ENCODE assay signal across 19 cellular contexts in the genomic region with DNA sequence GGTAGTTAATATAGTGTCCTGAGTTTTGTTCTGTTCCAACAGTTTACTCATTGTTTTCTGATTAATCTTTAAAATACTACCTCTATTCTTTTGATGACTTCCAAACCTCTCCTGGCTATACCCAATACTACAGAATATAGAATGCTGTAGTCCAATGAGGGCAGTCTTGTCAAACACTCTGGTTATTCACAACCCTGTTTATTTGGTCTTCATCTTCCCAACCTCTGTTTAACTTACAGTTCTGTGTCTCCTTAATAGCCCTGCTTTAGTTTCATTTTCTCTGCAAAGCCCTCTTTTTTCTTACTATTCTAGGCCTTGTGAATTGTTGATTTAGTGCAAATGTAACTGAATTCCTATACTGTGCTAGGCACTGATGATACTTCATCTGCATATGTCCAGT. TPM values are rescaled to one million over a fixed set of nuclear protein-coding genes. Genes with fewer than 3 reads are reported as not detected.
A peak's percentile ranks its signal among the peaks of the same experiment; 100 is the strongest.
DNase-seq lines count a peak whose midpoint lies in the region; ATAC-seq and TF ChIP-seq lines count a peak whose summit lies in the region.
"Had no signal": no experiment of that assay in that cellular context is flagged by ENCODE, and none has a peak within 500 bp of the region (broad histone marks: within the 10 kb centered on the region; RNA-seq: fewer than 3 reads in every experiment).

No MANE protein-coding gene starts in this region.

- no peak overlapping the region for H3K4me3 ChIP-seq in HEK293 (ENCODE audit: low read depth, low read length)
- no peak overlapping the region for H3K4me3 ChIP-seq in fibroblast of villous mesenchyme (ENCODE audit: low read depth, low read length)
- H3K4me3 ChIP-seq: pancreas, stomach had no signal

- H3K27me3 Mint-ChIP-seq in T-cell: no peaks in the 10 kb centered on the region
- no peaks in the 10 kb centered on the region for H3K27me3 Mint-ChIP-seq in natural killer cell treated with Interleukin-12 subunit alpha and Interleukin-12 subunit beta and Interleukin-15 and Interleukin-18, amount 100 ng/mL, for 72 hours
- H3K27me3 Mint-ChIP-seq: type B pancreatic cell had no signal

- no peak for TF ChIP-seq CTCF in HEK293 (tag by site-specific recombination; IDR thresholded peaks at IDR 0.05)
- no peak for TF ChIP-seq CTCF in fibroblast of villous mesenchyme (IDR thresholded peaks at IDR 0.05; ENCODE audit: insufficient read depth, low read depth, low read length)

- H3K4me1 ChIP-seq in HEK293 (ENCODE audit: control insufficient read depth, insufficient read depth, low read length): peaks cover 29% of the 10 kb centered on the region

- H3K36me3 Mint-ChIP-seq in T-cell: no peaks in the 10 kb centered on the region
- no peaks in the 10 kb centered on the region for H3K36me3 Mint-ChIP-seq in natural killer cell treated with Interleukin-12 subunit alpha and Interleukin-12 subunit beta and Interleukin-15 and Interleukin-18, amount 100 ng/mL, for 72 hours
- H3K36me3 Mint-ChIP-seq: type B pancreatic cell had no signal

- no peaks in the 10 kb centered on the region for H3K9me3 ChIP-seq in HEK293 (ENCODE audit: control insufficient read depth, insufficient read depth, low read depth, low read length)
- H3K9me3 ChIP-seq: pancreas, stomach had no signal

- ATAC-seq in T-cell (replicated peaks in 1 of 4) (no peak), HG02938 (IDR thresholded peaks at IDR 0.05; ENCODE audit: unreplicated experiment) (no peak)
- no peak for ATAC-seq in natural killer cell treated with Interleukin-12 subunit alpha and Interleukin-12 subunit beta and Interleukin-15 and Interleukin-18, amount 100 ng/mL, for 72 hours
- ATAC-seq: esophagus mucosa, pancreas, Right ventricle myocardium inferior had no signal

- H3K9me3 Mint-ChIP-seq in T-cell: no peaks in the 10 kb centered on the region
- H3K9me3 Mint-ChIP-seq in natural killer cell treated with Interleukin-12 subunit alpha and Interleukin-12 subunit beta and Interleukin-15 and Interleukin-18, amount 100 ng/mL, for 72 hours: no peaks in the 10 kb centered on the region
- H3K9me3 Mint-ChIP-seq: activated T-helper 2 cell treated with anti-CD3 and anti-CD28 coated beads, Interferon-gamma antibody, Interleukin-2, Interleukin-4, amounts not matched to agents 10 μg/mL and 5 μg/mL and 100 μg/mL, durations not matched to agents 14 hours and 24 hours and 36 hours; type B pancreatic cell had no signal

- peak overlapping the region in 2 of 3 donors; percentile 7 for H3K4me3 Mint-ChIP-seq in T-cell
- peak overlapping the region; percentile 6 for H3K4me3 Mint-ChIP-seq in natural killer cell treated with Interleukin-12 subunit alpha and Interleukin-12 subunit beta and Interleukin-15 and Interleukin-18, amount 100 ng/mL, for 72 hours
- H3K4me3 Mint-ChIP-seq: type B pancreatic cell had no signal

- no peaks in the 10 kb centered on the region for H3K36me3 ChIP-seq in HEK293 (ENCODE audit: control insufficient read depth in 2 of 2, insufficient read depth in 1 of 2, low read length in 2 of 2)
- H3K36me3 ChIP-seq: pancreas, stomach had no signal

- POLR2A ChIA-PET in HEK293 (lab: Yijun Ruan, JAX): no interaction called here
- POLR2A ChIA-PET in T-cell (lab: Charles Lee): no interaction called here

- H3K27ac ChIP-seq in HEK293 (ENCODE audit: extremely low read depth, low read depth, low read length): no peak overlapping the region
- H3K27ac ChIP-seq in caudate nucleus (ENCODE audit: low read depth, low read length): no peak overlapping the region
- H3K27ac ChIP-seq: pancreas, stomach had no signal

- CTCF ChIA-PET in HEK293 (lab: Yijun Ruan, JAX) (interaction anchor here (0.7 kb wide), 1 partner anchor 493 kb away, joined by 4 read pairs; no protein-coding TSS in a partner anchor), T-cell (lab: Charles Lee) (interaction anchor here in 1 of 2 donors (0.6 kb wide), 1 partner anchor 751 kb away, joined by 3 read pairs; no protein-coding TSS in a partner anchor)

- DNase-seq in T-cell (no peak), fibroblast of villous mesenchyme (ENCODE audit: low read depth) (peak; percentile 10), germinal center (ENCODE audit: low spot score) (no peak), caudate nucleus (lab: John Stamatoyannopoulos, UW) (no peak)
- no peak for DNase-seq in natural killer cell treated with Interleukin-12 subunit alpha and Interleukin-12 subunit beta and Interleukin-15 and Interleukin-18, amount 100 ng/mL, for 72 hours (ENCODE audit: low spot score)
- DNase-seq: activated CD4-positive, alpha-beta T cell treated with anti-CD3 and anti-CD28 coated beads for 4 hours; DMS79; effector CD4-positive, alpha-beta T cell; NCI-H1436 treated with DMSO at 0.1 percent for 48 hours; NCI-H2171; NCI-H526; pancreas; stomach had no signal

- H3K27ac Mint-ChIP-seq in T-cell: no peak overlapping the region
- peak overlapping the region in 1 of 2 donors; percentile 7 for H3K27ac Mint-ChIP-seq in natural killer cell treated with Interleukin-12 subunit alpha and Interleukin-12 subunit beta and Interleukin-15 and Interleukin-18, amount 100 ng/mL, for 72 hours
- H3K27ac Mint-ChIP-seq: activated T-helper 2 cell treated with anti-CD3 and anti-CD28 coated beads, Interferon-gamma antibody, Interleukin-2, Interleukin-4, amounts not matched to agents 10 μg/mL and 5 μg/mL and 100 μg/mL, durations not matched to agents 14 hours and 24 hours and 36 hours; type B pancreatic cell had no signal

- H3K4me1 Mint-ChIP-seq in T-cell: peaks cover 36 to 55% (median 47%) of the 10 kb centered on the region in 3 donors
- peaks cover 9 to 14% of the 10 kb centered on the region in 2 donors for H3K4me1 Mint-ChIP-seq in natural killer cell treated with Interleukin-12 subunit alpha and Interleukin-12 subunit beta and Interleukin-15 and Interleukin-18, amount 100 ng/mL, for 72 hours (ENCODE audit: low read depth in 2 of 2)

TF ChIP-seq in HEK293, 187 proteins besides CTCF, POLR2A, EP300 and RAD21:
- TF ChIP-seq ZBTB20 (tag by site-specific recombination; IDR thresholded peaks at IDR 0.05) (no peak), PRDM6 (tag by site-specific recombination; IDR thresholded peaks at IDR 0.05) (peak; percentile 33; the same call in 1 of the 2 replicates)

RNA-seq across cellular contexts. Expression of gene ACVR2A, which starts 40.0 kb away (rescaled TPM):
- total RNA-seq in T-cell (10 to 100 TPM; 10.4 to 12.5 (median 11.0) TPM), fibroblast of villous mesenchyme (13.2 and 25.9 TPM in 2 replicates)
- 1 to 10 TPM; 1.1 to 3.5 TPM for total RNA-seq in natural killer cell treated with Interleukin-12 subunit alpha and Interleukin-12 subunit beta and Interleukin-15 and Interleukin-18, amount 100 ng/mL, for 72 hours
